26 cellular contexts compared by ENCODE assay signal in genomic region chr9:126518763-126519162, GRCh38.
"Had no signal": no experiment of that assay in that cellular context is flagged by ENCODE, and none has a peak within 500 bp of the region (broad histone marks: within the 10 kb centered on the region; RNA-seq: fewer than 3 reads in every experiment).

No MANE protein-coding gene starts in this region.

- H3K27ac ChIP-seq: adrenal gland, ascending aorta, brain microvascular endothelial cell, dorsolateral prefrontal cortex, gastrocnemius medialis, suprapubic skin had no signal

- DNase-seq: activated CD4-positive, alpha-beta T cell treated with anti-CD3 and anti-CD28 coated beads, Interleukin-2, amount 10 ng/mL, durations not matched to agents 7 days and 5 days; activated CD8-positive, alpha-beta memory T cell treated with anti-CD3 and anti-CD28 coated beads, Interleukin-2, amount 10 ng/mL, durations not matched to agents 7 days and 5 days; activated CD8-positive, alpha-beta T cell treated with anti-CD3 and anti-CD28 coated beads for 36 hours; activated naive CD4-positive, alpha-beta T cell; activated T-cell treated with anti-CD3 and anti-CD28 coated beads for 4 hours; adrenal gland; brain microvascular endothelial cell; caudate nucleus; dorsolateral prefrontal cortex; gastrocnemius medialis; hippocampal formation; left ventricle myocardium superior; occipital lobe; small intestine; stimulated activated CD4-positive, alpha-beta T cell treated with anti-CD3 and anti-CD28 coated beads, Interleukin-2, amount 100 ng/mL, for 24 hours; stomach had no signal

- H3K9me3 Mint-ChIP-seq: activated CD4-positive, alpha-beta T cell treated with anti-CD3 and anti-CD28 coated beads, Interleukin-2, amount 10 ng/mL, durations not matched to agents 7 days and 5 days; activated CD8-positive, alpha-beta T cell treated with anti-CD3 and anti-CD28 coated beads for 36 hours; stimulated activated memory B cell treated with anti-CD40 and anti-IgM and Interleukin-4, amounts not matched to agents 10 μg/mL and 1 μg/mL and 100 μg/mL, for 72 hours had no signal

- FAIRE-seq: colon, small intestine, urothelium cell line had no signal

- H3K9me3 ChIP-seq: adrenal gland, ascending aorta, esophagus muscularis mucosa, gastrocnemius medialis, stomach, suprapubic skin, tibial nerve had no signal

- H3K27ac Mint-ChIP-seq: activated CD4-positive, alpha-beta T cell treated with anti-CD3 and anti-CD28 coated beads, Interleukin-2, amount 10 ng/mL, durations not matched to agents 7 days and 5 days; activated CD8-positive, alpha-beta memory T cell treated with anti-CD3 and anti-CD28 coated beads, Interleukin-2, amount 10 ng/mL, durations not matched to agents 7 days and 5 days; activated CD8-positive, alpha-beta T cell treated with anti-CD3 and anti-CD28 coated beads for 36 hours; activated naive CD8-positive, alpha-beta T cell; stimulated activated memory B cell treated with anti-CD40 and anti-IgM and Interleukin-4, amounts not matched to agents 10 μg/mL and 1 μg/mL and 100 μg/mL, for 72 hours had no signal

- H3K4me3 Mint-ChIP-seq: activated CD4-positive, alpha-beta T cell treated with anti-CD3 and anti-CD28 coated beads, Interleukin-2, amount 10 ng/mL, durations not matched to agents 7 days and 5 days; activated CD8-positive, alpha-beta memory T cell treated with anti-CD3 and anti-CD28 coated beads, Interleukin-2, amount 10 ng/mL, durations not matched to agents 7 days and 5 days; activated CD8-positive, alpha-beta T cell treated with anti-CD3 and anti-CD28 coated beads for 36 hours; activated naive CD8-positive, alpha-beta T cell; stimulated activated memory B cell treated with anti-CD40 and anti-IgM and Interleukin-4, amounts not matched to agents 10 μg/mL and 1 μg/mL and 100 μg/mL, for 72 hours had no signal

- H3K4me3 ChIP-seq: adrenal gland, ascending aorta, dorsolateral prefrontal cortex, esophagus muscularis mucosa, gastrocnemius medialis, stomach, suprapubic skin, tibial nerve had no signal

- H3K36me3 Mint-ChIP-seq: activated CD8-positive, alpha-beta memory T cell treated with anti-CD3 and anti-CD28 coated beads, Interleukin-2, amount 10 ng/mL, durations not matched to agents 7 days and 5 days; activated naive CD8-positive, alpha-beta T cell; stimulated activated memory B cell treated with anti-CD40 and anti-IgM and Interleukin-4, amounts not matched to agents 10 μg/mL and 1 μg/mL and 100 μg/mL, for 72 hours had no signal

- ATAC-seq: activated CD4-positive, CD25-positive, alpha-beta regulatory T cell treated with anti-CD3 and anti-CD28 coated beads, Interleukin-2, amount 50 U/mL, for 24 hours; activated CD8-positive, alpha-beta memory T cell treated with anti-CD3 and anti-CD28 coated beads, Interleukin-2, amount 10 ng/mL, durations not matched to agents 7 days and 5 days; activated CD8-positive, alpha-beta T cell treated with anti-CD3 and anti-CD28 coated beads for 36 hours; gastrocnemius medialis; left ventricle myocardium superior; sciatic nerve; stimulated activated memory B cell treated with anti-CD40 and anti-IgM and Interleukin-4, amounts not matched to agents 10 μg/mL and 1 μg/mL and 100 μg/mL, for 72 hours had no signal

- H3K36me3 ChIP-seq: adrenal gland, ascending aorta, brain microvascular endothelial cell, esophagus muscularis mucosa, gastrocnemius medialis, stomach, suprapubic skin, tibial nerve had no signal
